8 cellular contexts compared by ENCODE assay signal in genomic region chr20:53866787-53867740, GRCh38.
DNase-seq lines count a peak whose midpoint lies in the region; TF ChIP-seq lines count a peak whose summit lies in the region.

No MANE protein-coding gene starts in this region.

- H2AFZ ChIP-seq in GM23248: peak overlapping the region; percentile 69

- H4K20me1 ChIP-seq in DOHH2 (ENCODE audit: control insufficient read depth, insufficient read depth, low read depth, low read length) (no peaks in the 10 kb centered on the region), GM23248 (ENCODE audit: insufficient read depth) (no peaks in the 10 kb centered on the region)

- DNase-seq in GM23248 (peak; percentile 32), NOMO-1 treated with DMSO at 0.1 percent for 48 hours (lab: John Stamatoyannopoulos, UW; ENCODE audit: unreplicated experiment) (peak; percentile 28), epithelial cell of esophagus (ENCODE audit: low read depth) (peak; percentile 26), progenitor cell of endocrine pancreas (ENCODE audit: low spot score, unreplicated experiment) (no peak), AML-193 (lab: John Stamatoyannopoulos, UW) (no peak)
- DNase-seq in stimulated activated CD4-positive, alpha-beta T cell treated with anti-CD3 and anti-CD28 coated beads, Interleukin-1b, Interleukin-23, amount 100 ng/mL, for 48 hours: no peak
- DNase-seq in activated CD4-positive, alpha-beta T cell treated with anti-CD3 and anti-CD28 coated beads for 4 hours: no peak

- peaks cover 39% of the 10 kb centered on the region for H3F3A ChIP-seq in DOHH2 (ENCODE audit: control insufficient read depth, insufficient read depth)
- H3F3A ChIP-seq in GM23248 (ENCODE audit: insufficient read depth): peaks cover 27% of the 10 kb centered on the region

- 70 to 73% methylated on average over 11 of the region's 11 CpGs for WGBS in GM23248 (ENCODE audit: low coverage in 1 of 2, low lambda C conversion rate in 2 of 2, missing lambda C conversion rate in 2 of 2), 2 experiments

- H3K4me2 ChIP-seq in DOHH2 (ENCODE audit: low read length): peak overlapping the region; percentile 65
- H3K4me2 ChIP-seq in GM23248 (ENCODE audit: unreplicated experiment): peak overlapping the region; percentile 76

- peak overlapping the region; percentile 76 for H3K9ac ChIP-seq in GM23248

- peak overlapping the region; percentile 79 for H3K27ac ChIP-seq in DOHH2 (ENCODE audit: low read depth, low read length)
- peak overlapping the region; percentile 80 for H3K27ac ChIP-seq in GM23248

- no peaks in the 10 kb centered on the region for H3K27me3 Mint-ChIP-seq in progenitor cell of endocrine pancreas

- H3K4me1 Mint-ChIP-seq in progenitor cell of endocrine pancreas (ENCODE audit: low read depth): peaks cover 69% of the 10 kb centered on the region

- no peaks in the 10 kb centered on the region for H3K36me3 Mint-ChIP-seq in progenitor cell of endocrine pancreas (ENCODE audit: insufficient read depth)

- peaks cover 17% of the 10 kb centered on the region; the same call in 1 of the 2 replicates for H3K79me2 ChIP-seq in DOHH2 (ENCODE audit: control insufficient read depth, low read length)
- no peaks in the 10 kb centered on the region for H3K79me2 ChIP-seq in GM23248 (ENCODE audit: insufficient read depth)

- H3K4me3 ChIP-seq in DOHH2 (ENCODE audit: low read length): peak overlapping the region; percentile 50
- H3K4me3 ChIP-seq in GM23248: peak overlapping the region; percentile 51
- H3K4me3 ChIP-seq in epithelial cell of esophagus (ENCODE audit: low read length): no peak overlapping the region

- H3K27me3 ChIP-seq in DOHH2 (ENCODE audit: control insufficient read depth, low read length): no peaks in the 10 kb centered on the region
- H3K27me3 ChIP-seq in GM23248 (replicated peaks; ENCODE audit: insufficient read depth): no peaks in the 10 kb centered on the region

- H3K4me1 ChIP-seq in DOHH2 (ENCODE audit: control insufficient read depth, low read length) (peaks cover 70% of the 10 kb centered on the region), GM23248 (ENCODE audit: insufficient read depth) (peaks cover 39% of the 10 kb centered on the region)

- no peaks in the 10 kb centered on the region for H3K36me3 ChIP-seq in DOHH2 (ENCODE audit: control insufficient read depth, low read length)
- H3K36me3 ChIP-seq in GM23248 (ENCODE audit: low read depth): no peaks in the 10 kb centered on the region

- peak overlapping the region; percentile 60 for H3K4me3 Mint-ChIP-seq in progenitor cell of endocrine pancreas (ENCODE audit: low read depth)

- H3K9me3 Mint-ChIP-seq in progenitor cell of endocrine pancreas (ENCODE audit: low read depth): no peaks in the 10 kb centered on the region

- peak overlapping the region; percentile 99 for H3K27ac Mint-ChIP-seq in progenitor cell of endocrine pancreas

- H3K9me3 ChIP-seq in DOHH2 (ENCODE audit: control insufficient read depth, insufficient read depth, low read length) (no peaks in the 10 kb centered on the region), GM23248 (ENCODE audit: low read depth) (no peaks in the 10 kb centered on the region)

- H3K9me2 ChIP-seq in DOHH2 (replicated peaks; ENCODE audit: control insufficient read depth, low read length): no peaks in the 10 kb centered on the region
- H3K9me2 ChIP-seq in GM23248 (ENCODE audit: insufficient read depth): no peaks in the 10 kb centered on the region

- in situ Hi-C loops in GM23248 (cut with MboI): no loop called here

- TF ChIP-seq CTCF in DOHH2 (IDR thresholded peaks at IDR 0.05; ENCODE audit: low read depth, low read length, poor library complexity, severe bottlenecking): no peak
- TF ChIP-seq CTCF in epithelial cell of esophagus (IDR thresholded peaks at IDR 0.05; ENCODE audit: insufficient read depth, low read depth, low read length, missing control alignments): no peak
- no peak for TF ChIP-seq CTCF in progenitor cell of endocrine pancreas (IDR thresholded peaks at IDR 0.05; ENCODE audit: unreplicated experiment)

Comparison
In these comparisons a context has a peak if more than half of its experiments do, and no peak if none do; other contexts are left out.
1. DNase-seq: peak in GM23248 (single experiment), NOMO-1 treated with DMSO at 0.1 percent for 48 hours (single experiment) and epithelial cell of esophagus (single experiment); none in progenitor cell of endocrine pancreas (single experiment), AML-193 (0 of 2), stimulated activated CD4-positive, alpha-beta T cell treated with anti-CD3 and anti-CD28 coated beads, Interleukin-1b, Interleukin-23, amount 100 ng/mL, for 48 hours (single experiment) and activated CD4-positive, alpha-beta T cell treated with anti-CD3 and anti-CD28 coated beads for 4 hours (0 of 2).